In genomic region chr1:227729144-227729880, GRCh38 we compare ENCODE assay signal across 8 cellular contexts. TPM values are rescaled to one million over a fixed set of nuclear protein-coding genes. Genes with fewer than 3 reads are reported as not detected.
DNase-seq lines count a peak whose midpoint lies in the region; ATAC-seq and TF ChIP-seq lines count a peak whose summit lies in the region.

No MANE protein-coding gene starts in this region.

- intact Hi-C loops in tibial artery (cut with DNase I; ENCODE audit: low total_unique reads): no loop called here

- no peak overlapping the region for H3K27ac Mint-ChIP-seq in activated naive CD8-positive, alpha-beta T cell treated with anti-CD3 and anti-CD28 coated beads, Interleukin-2, amount 10 ng/mL, durations not matched to agents 7 days and 5 days

- H3K9me3 ChIP-seq in tibial artery: no peaks in the 10 kb centered on the region

- peaks cover 22% of the 10 kb centered on the region for H3K27me3 Mint-ChIP-seq in activated naive CD8-positive, alpha-beta T cell treated with anti-CD3 and anti-CD28 coated beads, Interleukin-2, amount 10 ng/mL, durations not matched to agents 7 days and 5 days

- peaks cover 2% of the 10 kb centered on the region for H3K9me3 Mint-ChIP-seq in activated naive CD8-positive, alpha-beta T cell treated with anti-CD3 and anti-CD28 coated beads, Interleukin-2, amount 10 ng/mL, durations not matched to agents 7 days and 5 days

- no peak for ATAC-seq in activated naive CD8-positive, alpha-beta T cell treated with anti-CD3 and anti-CD28 coated beads, Interleukin-2, amount 10 ng/mL, durations not matched to agents 7 days and 5 days (ENCODE audit: low read depth)

- H3K27me3 ChIP-seq in kidney epithelial cell (ENCODE audit: control insufficient read depth, insufficient read depth, low read length) (no peaks in the 10 kb centered on the region), tibial artery (peaks cover 0 to 2% of the 10 kb centered on the region in 2 donors)

- POLR2A ChIA-PET in activated naive CD8-positive, alpha-beta T cell treated with anti-CD3 and anti-CD28 coated beads, Interleukin-2, amount 10 ng/mL, durations not matched to agents 7 days and 5 days (lab: Charles Lee): interaction anchor here (0.9 to 1.0 kb wide), 2 partner anchors 8 to 37 kb away, joined by 3 read pairs; no protein-coding TSS in a partner anchor

- DNase-seq in activated CD8-positive, alpha-beta memory T cell treated with anti-CD3 and anti-CD28 coated beads for 24 hours: peak; percentile 71
- DNase-seq in activated CD8-positive, alpha-beta memory T cell treated with anti-CD3 and anti-CD28 coated beads, Interleukin-2, amount 50 U/mL, for 48 hours: no peak
- no peak for DNase-seq in activated naive CD8-positive, alpha-beta T cell treated with anti-CD3 and anti-CD28 coated beads, Interleukin-2, amount 10 ng/mL, durations not matched to agents 7 days and 5 days
- DNase-seq in kidney epithelial cell (ENCODE audit: low read depth): no peak
- no peak for DNase-seq in tibial artery
- no peak for DNase-seq in midbrain (lab: John Stamatoyannopoulos, UW)
- DNase-seq in activated gamma-delta T cell treated with Interleukin-2 at 50 U/mL for 16 hours: no peak
- DNase-seq in mucosa of gallbladder (ENCODE audit: low spot score): no peak

- H3K36me3 ChIP-seq in kidney epithelial cell (ENCODE audit: control insufficient read depth, insufficient read depth, low read length) (no peaks in the 10 kb centered on the region), tibial artery (peaks cover 0 to 30% (median 16%) of the 10 kb centered on the region in 3 donors)

- peaks cover 0 to 47% (median 33%) of the 10 kb centered on the region in 4 donors for H3K4me1 ChIP-seq in tibial artery

- no peak for TF ChIP-seq CTCF in kidney epithelial cell (IDR thresholded peaks at IDR 0.05; ENCODE audit: insufficient read depth, low read length, poor library complexity, severe bottlenecking)
- no peak for TF ChIP-seq CTCF in tibial artery (IDR thresholded peaks at IDR 0.05)

- H3K4me3 Mint-ChIP-seq in activated naive CD8-positive, alpha-beta T cell treated with anti-CD3 and anti-CD28 coated beads, Interleukin-2, amount 10 ng/mL, durations not matched to agents 7 days and 5 days: peak overlapping the region; percentile 80

- H3K4me3 ChIP-seq in kidney epithelial cell (ENCODE audit: low read depth, low read length) (peak overlapping the region; percentile 50), tibial artery (peak overlapping the region; percentile 49 to 59)

- peaks cover under 1% of the 10 kb centered on the region for H3K36me3 Mint-ChIP-seq in activated naive CD8-positive, alpha-beta T cell treated with anti-CD3 and anti-CD28 coated beads, Interleukin-2, amount 10 ng/mL, durations not matched to agents 7 days and 5 days

- peak overlapping the region; percentile 71 for H3K27ac ChIP-seq in tibial artery

- H3K4me1 Mint-ChIP-seq in activated naive CD8-positive, alpha-beta T cell treated with anti-CD3 and anti-CD28 coated beads, Interleukin-2, amount 10 ng/mL, durations not matched to agents 7 days and 5 days: peaks cover 8% of the 10 kb centered on the region

RNA-seq across cellular contexts. Expression of gene JMJD4, which starts 5.8 kb away (rescaled TPM):
- total RNA-seq in activated naive CD8-positive, alpha-beta T cell treated with anti-CD3 and anti-CD28 coated beads, Interleukin-2, amount 10 ng/mL, durations not matched to agents 7 days and 5 days: 10 to 100 TPM; 20.4 to 21.6 TPM
- total RNA-seq in kidney epithelial cell (25.2 and 27.7 TPM in 2 replicates), mucosa of gallbladder (14.1 TPM)

RNA-seq across cellular contexts. Expression of gene SNAP47, which starts 5.9 kb away (rescaled TPM):
- 10 to 100 TPM; 29.0 to 29.2 TPM for total RNA-seq in activated naive CD8-positive, alpha-beta T cell treated with anti-CD3 and anti-CD28 coated beads, Interleukin-2, amount 10 ng/mL, durations not matched to agents 7 days and 5 days
- total RNA-seq in kidney epithelial cell (40.2 and 47.0 TPM in 2 replicates), mucosa of gallbladder (32.3 TPM)
